11 cellular contexts compared by ENCODE assay signal in genomic region chr7:130993671-130994365, GRCh38.
A peak's percentile ranks its signal among the peaks of the same experiment; 100 is the strongest.
DNase-seq lines count a peak whose midpoint lies in the region; ATAC-seq and TF ChIP-seq lines count a peak whose summit lies in the region.
"Had no signal": no experiment of that assay in that cellular context is flagged by ENCODE, and none has a peak within 500 bp of the region (broad histone marks: within the 10 kb centered on the region; RNA-seq: fewer than 3 reads in every experiment).

No MANE protein-coding gene starts in this region.

- TF ChIP-seq CTCF in parathyroid adenoma (IDR thresholded peaks at IDR 0.05), result no peak
- TF ChIP-seq CTCF in BE2C (IDR thresholded peaks at IDR 0.05; ENCODE audit: low read depth, low read length), result no peak

- H3K9me3 ChIP-seq in CD4-positive, CD25-positive, alpha-beta regulatory T cell (ENCODE audit: control insufficient read depth in 2 of 2, low read length in 2 of 2), result no peaks in the 10 kb centered on the region
- H3K9me3 ChIP-seq in duodenal mucosa (ENCODE audit: control insufficient read depth in 1 of 2, low read length in 2 of 2) (no peaks in the 10 kb centered on the region), parathyroid adenoma (ENCODE audit: control insufficient read depth, low read length) (no peaks in the 10 kb centered on the region), BE2C (no peaks in the 10 kb centered on the region; the same call in 1 of the 2 replicates)

- DNase-seq in CD4-positive, CD25-positive, alpha-beta regulatory T cell, result no peak
- DNase-seq in MV-4-11 (lab: John Stamatoyannopoulos, UW) (no peak), HuH-7.5 (ENCODE audit: low spot score) (no peak), BE2C (no peak)
- DNase-seq: NK-92 treated with Interleukin-12 subunit alpha and Interleukin-12 subunit beta, amount 100 ng/mL, for 24 hours had no signal

- ATAC-seq in CD4-positive, CD25-positive, alpha-beta regulatory T cell (ENCODE audit: low read depth in 2 of 2), result no peak
- ATAC-seq in HG03460 (IDR thresholded peaks at IDR 0.05; ENCODE audit: unreplicated experiment), result peak; percentile 70
- ATAC-seq in GM19324 (IDR thresholded peaks at IDR 0.05; ENCODE audit: low FRiP score, unreplicated experiment), result no peak

- no peak overlapping the region for H3K4me2 ChIP-seq in parathyroid adenoma (ENCODE audit: low read length)
- H3K4me2 ChIP-seq: KMS-11 had no signal

- peak overlapping the region; percentile 79 to 99 (median 94) for H3K27ac Mint-ChIP-seq in CD4-positive, CD25-positive, alpha-beta regulatory T cell

- H3K27ac ChIP-seq in CD4-positive, CD25-positive, alpha-beta regulatory T cell (ENCODE audit: insufficient read depth, low read length, poor library complexity, severe bottlenecking), result peak overlapping the region; percentile 71
- peak overlapping the region; percentile 57 for H3K27ac ChIP-seq in duodenal mucosa (ENCODE audit: low read depth, low read length)
- H3K27ac ChIP-seq in parathyroid adenoma, result peak overlapping the region; percentile 9
- H3K27ac ChIP-seq: KMS-11, VCaP had no signal

- peak overlapping the region; percentile 51 to 78 (median 66) for H3K4me3 Mint-ChIP-seq in CD4-positive, CD25-positive, alpha-beta regulatory T cell

- peaks cover 15% of the 10 kb centered on the region for H3K36me3 ChIP-seq in CD4-positive, CD25-positive, alpha-beta regulatory T cell (ENCODE audit: control insufficient read depth, insufficient read depth, low read length)
- H3K36me3 ChIP-seq in duodenal mucosa (ENCODE audit: control insufficient read depth in 1 of 2, insufficient read depth in 2 of 2, low read length in 2 of 2), result no peaks in the 10 kb centered on the region
- H3K36me3 ChIP-seq in parathyroid adenoma (ENCODE audit: control insufficient read depth, insufficient read depth, low read length), result no peaks in the 10 kb centered on the region
- no peaks in the 10 kb centered on the region for H3K36me3 ChIP-seq in BE2C

- H3K4me3 ChIP-seq in CD4-positive, CD25-positive, alpha-beta regulatory T cell (ENCODE audit: low read depth, low read length), result peak overlapping the region; percentile 73
- peak overlapping the region in 1 of 2 donors; percentile 18 for H3K4me3 ChIP-seq in duodenal mucosa (ENCODE audit: low read depth in 1 of 2, low read length in 2 of 2)
- H3K4me3 ChIP-seq in parathyroid adenoma (ENCODE audit: low read depth, low read length), result no peak overlapping the region
- H3K4me3 ChIP-seq in BE2C (ENCODE audit: low read depth, low read length), result no peak overlapping the region

- H3K4me1 ChIP-seq in CD4-positive, CD25-positive, alpha-beta regulatory T cell (ENCODE audit: control insufficient read depth, insufficient read depth, low read length, poor library complexity, severe bottlenecking), result peaks cover 95% of the 10 kb centered on the region
- H3K4me1 ChIP-seq in duodenal mucosa (ENCODE audit: control insufficient read depth in 1 of 2, insufficient read depth in 2 of 2, low read length in 2 of 2) (peaks cover 56 to 61% of the 10 kb centered on the region in 2 donors), parathyroid adenoma (peaks cover 43% of the 10 kb centered on the region), BE2C (peaks cover 4% of the 10 kb centered on the region)

- peaks cover 14% of the 10 kb centered on the region for H3K36me3 Mint-ChIP-seq in CD4-positive, CD25-positive, alpha-beta regulatory T cell

- no peaks in the 10 kb centered on the region for H3K27me3 Mint-ChIP-seq in CD4-positive, CD25-positive, alpha-beta regulatory T cell

- no peaks in the 10 kb centered on the region for H3K9me3 Mint-ChIP-seq in CD4-positive, CD25-positive, alpha-beta regulatory T cell

- H3K9ac ChIP-seq in duodenal mucosa (ENCODE audit: low read depth in 1 of 2, low read length in 2 of 2), result peak overlapping the region in 1 of 2 donors; percentile 3
- H3K9ac ChIP-seq in parathyroid adenoma, result no peak overlapping the region
- H3K9ac ChIP-seq: KMS-11 had no signal

- H3K27me3 ChIP-seq in CD4-positive, CD25-positive, alpha-beta regulatory T cell (ENCODE audit: control insufficient read depth, insufficient read depth, low read length), result no peaks in the 10 kb centered on the region
- H3K27me3 ChIP-seq in duodenal mucosa (ENCODE audit: control insufficient read depth in 1 of 2, insufficient read depth in 2 of 2, low read length in 2 of 2) (no peaks in the 10 kb centered on the region), parathyroid adenoma (ENCODE audit: control insufficient read depth, insufficient read depth, low read length) (no peaks in the 10 kb centered on the region), BE2C (no peaks in the 10 kb centered on the region)

- H3K4me1 Mint-ChIP-seq in CD4-positive, CD25-positive, alpha-beta regulatory T cell, result peaks cover 57 to 96% (median 76%) of the 10 kb centered on the region in 4 donors

- no peak overlapping the region for H2AFZ ChIP-seq in parathyroid adenoma

- peaks cover 66% of the 10 kb centered on the region for H3K79me2 ChIP-seq in parathyroid adenoma

Comparison
In these comparisons a context has a peak if more than half of its experiments do, and no peak if none do; other contexts are left out.
1. H3K27ac ChIP-seq: peak in every context shown above with its lines; median percentile 71 in CD4-positive, CD25-positive, alpha-beta regulatory T cell; 57 in duodenal mucosa; 9 in parathyroid adenoma.